ENCODE assay signal across 18 cellular contexts in the genomic region with DNA sequence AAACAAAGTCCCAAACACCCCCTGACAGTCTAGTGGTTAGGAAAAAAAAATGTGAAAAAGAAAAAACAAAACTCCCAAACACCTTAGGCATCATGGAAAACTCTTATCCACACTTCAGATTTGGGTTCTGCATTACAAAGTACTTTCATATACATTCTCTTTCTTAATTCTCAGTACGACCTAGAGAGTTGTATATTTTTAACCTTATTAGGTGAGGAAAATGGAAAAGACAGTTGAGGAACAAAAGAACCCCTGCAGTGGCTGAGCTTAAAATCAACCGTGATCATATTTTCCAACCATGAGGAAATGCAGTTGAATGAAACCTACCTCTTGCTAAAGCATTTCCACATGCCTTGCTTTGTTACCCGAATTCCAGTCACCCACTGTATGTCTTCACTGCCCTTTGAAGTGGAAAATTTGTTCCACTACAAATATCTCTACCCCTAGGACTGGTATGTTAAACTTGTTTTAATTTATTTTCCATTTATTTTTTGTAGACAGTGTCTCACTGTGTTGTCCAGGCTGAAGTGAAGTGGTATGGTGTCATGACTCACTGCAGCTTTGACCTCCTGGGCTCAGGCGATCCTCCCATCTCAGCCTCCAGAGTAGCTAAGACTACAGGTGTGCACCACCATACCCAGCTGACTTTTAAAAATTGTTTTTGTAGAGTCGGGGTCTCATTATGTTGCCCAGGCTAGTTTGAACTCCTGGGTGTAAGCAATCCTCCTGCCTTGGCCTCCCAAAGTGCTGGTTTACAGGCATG. TPM values are rescaled to one million over a fixed set of nuclear protein-coding genes. Genes with fewer than 3 reads are reported as not detected.
DNase-seq lines count a peak whose midpoint lies in the region; ATAC-seq, FAIRE-seq and TF ChIP-seq lines count a peak whose summit lies in the region.
"Had no signal": no experiment of that assay in that cellular context is flagged by ENCODE, and none has a peak within 500 bp of the region (broad histone marks: within the 10 kb centered on the region; RNA-seq: fewer than 3 reads in every experiment).

No MANE protein-coding gene starts in this region.

- DNase-seq in CD8-positive, alpha-beta memory T cell: no peak
- DNase-seq in PC-9: peak in 1 of 2 experiments; percentile 21
- DNase-seq in central memory CD8-positive, alpha-beta T cell (ENCODE audit: low spot score in 2 of 2): no peak
- DNase-seq in osteocyte (ENCODE audit: extremely low spot score, unreplicated experiment): peak; percentile 34
- DNase-seq in foreskin melanocyte: no peak
- no peak for DNase-seq in small intestine
- no peak for DNase-seq in anterior cingulate cortex (lab: John Stamatoyannopoulos, UW)
- DNase-seq: activated T-cell treated with anti-CD3 and anti-CD28 coated beads, Interleukin-2, amount 50 U/mL, for 4 hours; cerebellar nuclear complex; effector memory CD4-positive, alpha-beta T cell; NCI-H1436; NCI-H2171; OCI-M1; sigmoid colon had no signal

- no peaks in the 10 kb centered on the region for H3K27me3 Mint-ChIP-seq in CD8-positive, alpha-beta memory T cell
- no peaks in the 10 kb centered on the region for H3K27me3 Mint-ChIP-seq in central memory CD8-positive, alpha-beta T cell
- no peaks in the 10 kb centered on the region for H3K27me3 Mint-ChIP-seq in osteocyte (ENCODE audit: unreplicated experiment)

- no peaks in the 10 kb centered on the region for H3K79me2 ChIP-seq in PC-9 (ENCODE audit: low read depth)

- H3K4me3 ChIP-seq in CD8-positive, alpha-beta memory T cell (ENCODE audit: low read length): no peak overlapping the region
- H3K4me3 ChIP-seq in PC-9 (no peak overlapping the region), small intestine (ENCODE audit: low read depth in 1 of 2, low read length in 2 of 2) (no peak overlapping the region)
- H3K4me3 ChIP-seq: lung, sigmoid colon, vagina had no signal

- peaks cover 20% of the 10 kb centered on the region for H3K4me1 ChIP-seq in CD8-positive, alpha-beta memory T cell (ENCODE audit: insufficient read depth, low read length)
- H3K4me1 ChIP-seq in PC-9 (replicated peaks; ENCODE audit: insufficient read depth) (no peaks in the 10 kb centered on the region), small intestine (ENCODE audit: control insufficient read depth in 2 of 2, insufficient read depth in 1 of 2, low read depth in 1 of 2, low read length in 1 of 2) (peaks cover 0 to 4% of the 10 kb centered on the region in 2 donors)
- H3K4me1 ChIP-seq: sigmoid colon, vagina had no signal

- H3F3A ChIP-seq in PC-9 (ENCODE audit: insufficient read depth, low read depth): no peaks in the 10 kb centered on the region

- BruUV-seq in PC-9 (replicated peaks; lab: Mats Ljungman, UMichigan): no TSS peak

- POLR2A ChIA-PET in CD8-positive, alpha-beta memory T cell (lab: Charles Lee): no interaction called here
- POLR2A ChIA-PET in PC-9 (lab: Charles Lee; ENCODE audit: unreplicated experiment): interaction anchor here (0.6 kb wide), 1 partner anchor 191 kb away, joined by 4 read pairs; no protein-coding TSS in a partner anchor

- H3K4me2 ChIP-seq in PC-9: no peak overlapping the region

- 83 to 91% (median 87%) methylated on average over 5 of the region's 5 CpGs for WGBS in small intestine, 3 donors

- H4K20me1 ChIP-seq in PC-9 (ENCODE audit: insufficient read depth): no peaks in the 10 kb centered on the region

- H3K27ac Mint-ChIP-seq in CD8-positive, alpha-beta memory T cell: peak overlapping the region in 6 of 8 donors; percentile 17 to 67 (median 28)
- peak overlapping the region; percentile 14 for H3K27ac Mint-ChIP-seq in central memory CD8-positive, alpha-beta T cell (ENCODE audit: low read depth)
- H3K27ac Mint-ChIP-seq in osteocyte (ENCODE audit: unreplicated experiment): no peak overlapping the region
- H3K27ac Mint-ChIP-seq: T-helper 2 cell treated with Interferon-gamma antibody and Interleukin-4, amounts not matched to agents 5 μg/mL and 100 μg/mL, for 36 hours had no signal

- H3K9me3 Mint-ChIP-seq in CD8-positive, alpha-beta memory T cell: no peaks in the 10 kb centered on the region
- no peaks in the 10 kb centered on the region for H3K9me3 Mint-ChIP-seq in central memory CD8-positive, alpha-beta T cell
- no peaks in the 10 kb centered on the region for H3K9me3 Mint-ChIP-seq in osteocyte (ENCODE audit: unreplicated experiment)
- H3K9me3 Mint-ChIP-seq: activated T-cell treated with anti-CD3 and anti-CD28 coated beads, Interleukin-2, amount 50 U/mL, for 4 hours; T-helper 2 cell treated with Interferon-gamma antibody and Interleukin-4, amounts not matched to agents 5 μg/mL and 100 μg/mL, for 36 hours had no signal

- peaks cover 49 to 69% (median 63%) of the 10 kb centered on the region in 3 donors for H3K4me1 Mint-ChIP-seq in CD8-positive, alpha-beta memory T cell
- peaks cover 41% of the 10 kb centered on the region for H3K4me1 Mint-ChIP-seq in central memory CD8-positive, alpha-beta T cell
- H3K4me1 Mint-ChIP-seq in osteocyte (ENCODE audit: unreplicated experiment): peaks cover 8% of the 10 kb centered on the region

- intact Hi-C loops in PC-9 (cut with micrococcal nuclease; ENCODE audit: unreplicated experiment): no loop called here

- no peaks in the 10 kb centered on the region for H3K9me2 ChIP-seq in PC-9 (ENCODE audit: insufficient read depth)

- no peak for TF ChIP-seq CTCF in PC-9 (conservative IDR thresholded peaks at IDR 0.05)
- no peak for TF ChIP-seq CTCF in osteocyte (IDR thresholded peaks at IDR 0.05)

- H3K9me3 ChIP-seq in CD8-positive, alpha-beta memory T cell (ENCODE audit: low read length): no peaks in the 10 kb centered on the region
- H3K9me3 ChIP-seq in PC-9 (ENCODE audit: insufficient read depth, low read depth): no peaks in the 10 kb centered on the region
- no peaks in the 10 kb centered on the region for H3K9me3 ChIP-seq in small intestine (ENCODE audit: control insufficient read depth, low read depth)
- H3K9me3 ChIP-seq: sigmoid colon, vagina had no signal

- H3K36me3 Mint-ChIP-seq in CD8-positive, alpha-beta memory T cell: peaks cover 0 to 4% (median 0%) of the 10 kb centered on the region in 3 donors
- peaks cover 4% of the 10 kb centered on the region for H3K36me3 Mint-ChIP-seq in central memory CD8-positive, alpha-beta T cell (ENCODE audit: insufficient read depth)
- no peaks in the 10 kb centered on the region for H3K36me3 Mint-ChIP-seq in osteocyte (ENCODE audit: unreplicated experiment)

- H3K27me3 ChIP-seq in CD8-positive, alpha-beta memory T cell (ENCODE audit: insufficient read depth, low read length, poor library complexity, severe bottlenecking): no peaks in the 10 kb centered on the region
- no peaks in the 10 kb centered on the region for H3K27me3 ChIP-seq in PC-9 (ENCODE audit: insufficient read depth, low read depth)
- no peaks in the 10 kb centered on the region for H3K27me3 ChIP-seq in small intestine (ENCODE audit: control insufficient read depth in 2 of 2, insufficient read depth in 2 of 2, low read length in 2 of 2)
- H3K27me3 ChIP-seq: sigmoid colon, vagina had no signal

- peak overlapping the region in 5 of 7 donors; percentile 1 to 63 (median 28) for H3K4me3 Mint-ChIP-seq in CD8-positive, alpha-beta memory T cell
- H3K4me3 Mint-ChIP-seq in central memory CD8-positive, alpha-beta T cell: no peak overlapping the region
- H3K4me3 Mint-ChIP-seq in osteocyte (ENCODE audit: unreplicated experiment): no peak overlapping the region
- H3K4me3 Mint-ChIP-seq: activated T-cell treated with anti-CD3 and anti-CD28 coated beads, Interleukin-2, amount 50 U/mL, for 4 hours; T-helper 2 cell treated with Interferon-gamma antibody and Interleukin-4, amounts not matched to agents 5 μg/mL and 100 μg/mL, for 36 hours had no signal

- H2AFZ ChIP-seq in PC-9: 0 out of 2 replicates have a peak overlapping the region, but pooled peaks have one; percentile 15

- no peak for FAIRE-seq in small intestine (lab: Jason Lieb, UNC)
- FAIRE-seq: D721Med had no signal

- H3K36me3 ChIP-seq in CD8-positive, alpha-beta memory T cell (ENCODE audit: insufficient read depth, low read length): no peaks in the 10 kb centered on the region
- H3K36me3 ChIP-seq in PC-9 (ENCODE audit: low read depth): no peaks in the 10 kb centered on the region
- H3K36me3 ChIP-seq in small intestine (ENCODE audit: control insufficient read depth in 2 of 2, insufficient read depth in 2 of 2, low read length in 2 of 2): no peaks in the 10 kb centered on the region
- H3K36me3 ChIP-seq: vagina had no signal

- no peak overlapping the region for H3K27ac ChIP-seq in CD8-positive, alpha-beta memory T cell (ENCODE audit: low read depth, low read length)
- no peak overlapping the region for H3K27ac ChIP-seq in PC-9
- H3K27ac ChIP-seq in small intestine (ENCODE audit: low read depth in 1 of 2, low read length in 1 of 2): no peak overlapping the region
- H3K27ac ChIP-seq: sigmoid colon, vagina had no signal

- ATAC-seq in central memory CD8-positive, alpha-beta T cell (replicated peaks; ENCODE audit: extremely low read depth, poor library complexity, severe bottlenecking): no peak

- CTCF ChIA-PET in CD8-positive, alpha-beta memory T cell (lab: Charles Lee): interaction anchor here (1.6 to 1.7 kb wide), 2 partner anchors 59 to 84 kb away, joined by 4 to 5 read pairs; no protein-coding TSS in a partner anchor
- CTCF ChIA-PET in PC-9 (lab: Charles Lee): interaction anchor here (0.5 kb wide), 1 partner anchor 70 kb away, joined by 3 read pairs; no protein-coding TSS in a partner anchor

RNA-seq across cellular contexts. Expression of a gene that starts 56.9 kb away (rescaled TPM):
- 10 to 100 TPM; 82.9 to 83.2 TPM for total RNA-seq in CD8-positive, alpha-beta memory T cell
- polyA plus RNA-seq in CD8-positive, alpha-beta memory T cell: 68.6 TPM
- 13.3 and 15.0 TPM in 2 replicates for total RNA-seq in PC-9 (2021)
- 34.8 and 36.9 TPM in 2 replicates for total RNA-seq in osteocyte
- polyA plus RNA-seq in small intestine: 10 to 100 TPM; 20.0 to 91.5 (median 63.0) TPM

Comparison
In these comparisons a context has a peak if more than half of its experiments do, and no peak if none do; other contexts are left out.
1. H3K4me3 Mint-ChIP-seq: peak in CD8-positive, alpha-beta memory T cell (5 of 7); none in central memory CD8-positive, alpha-beta T cell (single experiment) and osteocyte (single experiment).